ENCODE assay signal across 5 cellular contexts in the genomic region with DNA sequence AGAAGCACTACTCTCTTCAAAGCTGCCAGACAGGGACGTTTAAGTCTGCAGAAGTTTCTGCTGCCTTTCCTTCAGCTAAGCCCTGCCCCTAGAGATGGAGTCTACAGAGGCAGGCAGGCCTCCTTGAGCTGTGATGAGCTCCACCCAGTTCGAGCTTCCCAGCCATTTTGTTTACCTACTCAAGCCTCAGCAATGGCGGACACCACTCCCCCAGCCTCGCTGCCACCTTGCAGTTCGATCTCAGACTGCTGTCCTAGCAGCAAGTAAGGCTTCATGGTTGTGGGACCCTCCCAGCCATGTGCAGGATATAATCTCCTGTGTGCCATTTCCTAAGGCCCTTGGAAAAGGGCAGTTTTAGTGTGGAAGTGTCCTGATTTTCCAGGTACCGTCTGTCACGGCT.
"Had no signal": no experiment of that assay in that cellular context is flagged by ENCODE, and none has a peak within 500 bp of the region (broad histone marks: within the 10 kb centered on the region; RNA-seq: fewer than 3 reads in every experiment).

No MANE protein-coding gene starts in this region.

- ATAC-seq: HepG2 had no signal

- DNase-seq: IMR-90, KBM-7 had no signal

- FAIRE-seq: HepG2, HTR-8/SVneo had no signal

- H3K27ac ChIP-seq: HL-60 had no signal
